8 cellular contexts compared by ENCODE assay signal in the genomic region with DNA sequence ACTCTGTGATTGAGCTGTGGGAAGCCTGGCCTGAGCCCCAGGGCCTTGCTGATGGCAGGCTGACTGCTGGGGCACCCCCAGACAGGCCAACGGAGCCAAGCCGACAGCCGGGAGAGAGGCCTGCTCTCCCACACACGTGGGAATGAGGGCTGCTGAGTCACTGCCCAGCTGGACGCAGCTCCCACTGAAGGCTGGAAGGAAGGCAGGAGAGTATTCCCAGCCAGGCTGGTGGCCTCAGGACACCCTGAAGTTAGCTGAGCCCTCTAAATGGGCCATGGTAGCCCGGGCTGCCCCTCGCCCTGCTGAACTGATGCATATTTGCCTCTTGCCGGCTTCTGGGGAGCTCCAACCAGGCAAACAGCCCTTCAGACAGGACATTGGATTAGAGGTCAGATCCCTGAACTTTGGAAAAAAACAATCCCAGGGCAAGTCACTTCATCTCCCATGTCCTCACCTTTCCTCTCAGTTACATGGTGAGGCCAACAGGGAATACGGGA.
A peak's percentile ranks its signal among the peaks of the same experiment; 100 is the strongest.
DNase-seq lines count a peak whose midpoint lies in the region; ATAC-seq and TF ChIP-seq lines count a peak whose summit lies in the region.

No MANE protein-coding gene starts in this region.

- DNase-seq in AG04450 (ENCODE audit: low read depth, low spot score), result peak; percentile 76
- DNase-seq in PC-3, result peak; percentile 6
- DNase-seq in fibroblast of mammary gland (ENCODE audit: low read depth), result peak; percentile 88
- DNase-seq in neuronal stem cell (ENCODE audit: low spot score), result no peak
- DNase-seq in activated CD8-positive, alpha-beta memory T cell treated with anti-CD3 and anti-CD28 coated beads, Interleukin-2, amount 50 U/mL, for 4 hours, result no peak
- DNase-seq in GF-D8 (lab: John Stamatoyannopoulos, UW), result no peak

- H3K27me3 ChIP-seq in AG04450 (ENCODE audit: control insufficient read depth, insufficient read depth, low read length) (peaks cover 11% of the 10 kb centered on the region), PC-3 (ENCODE audit: low read length) (no peaks in the 10 kb centered on the region), neuronal stem cell (ENCODE audit: control insufficient read depth in 3 of 3, insufficient read depth in 3 of 3, low read depth in 1 of 3, low read length in 3 of 3) (peaks cover 0 to 12% (median 4%) of the 10 kb centered on the region in 3 experiments)

- peak overlapping the region; percentile 94 for H3K27ac ChIP-seq in AG04450 (ENCODE audit: low read depth, low read length)
- H3K27ac ChIP-seq in PC-3 (ENCODE audit: low read length), result peak overlapping the region; percentile 36
- H3K27ac ChIP-seq in neuronal stem cell (replicated peaks; ENCODE audit: low read length), result peak overlapping the region; percentile 12

- no peaks in the 10 kb centered on the region for H4K20me1 ChIP-seq in PC-3 (ENCODE audit: low read length)

- H2BK12ac ChIP-seq in neuronal stem cell (ENCODE audit: low read length), result peak overlapping the region; percentile 36

- no peak overlapping the region for H3K14ac ChIP-seq in neuronal stem cell (ENCODE audit: low read length)

- ATAC-seq in PC-3 (no peak), GM18505 (IDR thresholded peaks at IDR 0.05; ENCODE audit: unreplicated experiment) (no peak), HG03457 (IDR thresholded peaks at IDR 0.05; ENCODE audit: unreplicated experiment) (no peak)

- POLR2A ChIA-PET in AG04450 (lab: Yijun Ruan, JAX), result interaction anchor here (0.7 to 1.4 kb wide), 2 partner anchors 56 to 95 kb away, joined by 3 to 5 read pairs; no protein-coding TSS in a partner anchor
- POLR2A ChIA-PET in PC-3 (lab: Charles Lee; ENCODE audit: unreplicated experiment), result no interaction called here

- H3K4me2 ChIP-seq in PC-3 (ENCODE audit: low read length) (no peak overlapping the region), neuronal stem cell (ENCODE audit: insufficient read depth, low read length, poor library complexity, severe bottlenecking) (no peak overlapping the region)

- H3K23ac ChIP-seq in neuronal stem cell (ENCODE audit: low read depth, low read length, poor library complexity), result no peak overlapping the region

- intact Hi-C loops in PC-3 (cut with micrococcal nuclease), result no loop called here

- no peaks in the 10 kb centered on the region for H3K79me2 ChIP-seq in PC-3 (ENCODE audit: low read length)

- no peaks in the 10 kb centered on the region for H3K79me1 ChIP-seq in neuronal stem cell (ENCODE audit: low read depth, low read length)

- no peak overlapping the region for H3K4ac ChIP-seq in neuronal stem cell (ENCODE audit: low read length)

- peak overlapping the region; percentile 18 for H2BK15ac ChIP-seq in neuronal stem cell (ENCODE audit: low read length)

- H3K36me3 ChIP-seq in PC-3 (ENCODE audit: low read depth, low read length), result no peaks in the 10 kb centered on the region
- no peaks in the 10 kb centered on the region for H3K36me3 ChIP-seq in neuronal stem cell (replicated peaks in 1 of 2; ENCODE audit: control insufficient read depth in 2 of 2, insufficient read depth in 2 of 2, low read length in 2 of 2)

- CTCF ChIA-PET in AG04450 (lab: Charles Lee), result interaction anchor here (1.1 kb wide), 1 partner anchor 9 kb away, joined by 3 read pairs; no protein-coding TSS in a partner anchor
- CTCF ChIA-PET in PC-3 (lab: Charles Lee), result no interaction called here

- H3K9me3 ChIP-seq in AG04450 (ENCODE audit: control insufficient read depth, insufficient read depth, low read length) (peaks cover 12% of the 10 kb centered on the region), PC-3 (ENCODE audit: low read length) (no peaks in the 10 kb centered on the region), neuronal stem cell (replicated peaks in 1 of 2; ENCODE audit: control insufficient read depth in 2 of 2, insufficient read depth in 1 of 2, low read depth in 1 of 2, low read length in 2 of 2) (no peaks in the 10 kb centered on the region)

- H3K4me3 ChIP-seq in AG04450 (ENCODE audit: low read depth, low read length), result no peak overlapping the region
- H3K4me3 ChIP-seq in PC-3 (ENCODE audit: low read length), result no peak overlapping the region
- no peak overlapping the region for H3K4me3 ChIP-seq in fibroblast of mammary gland (ENCODE audit: control insufficient read depth, low read depth, low read length)
- H3K4me3 ChIP-seq in neuronal stem cell (ENCODE audit: low read length in 2 of 2), result no peak overlapping the region

- H3K18ac ChIP-seq in neuronal stem cell (ENCODE audit: low read length), result peak overlapping the region; percentile 71

- no peak overlapping the region for H2AFZ ChIP-seq in PC-3 (ENCODE audit: low read length)
- no peak overlapping the region for H2AFZ ChIP-seq in neuronal stem cell (ENCODE audit: low read length)

- H2BK120ac ChIP-seq in neuronal stem cell (ENCODE audit: low read depth, low read length), result no peak overlapping the region

- H2BK5ac ChIP-seq in neuronal stem cell (ENCODE audit: low read length), result peak overlapping the region; percentile 45

- H3K9ac ChIP-seq in PC-3 (ENCODE audit: low read length), result no peak overlapping the region
- no peak overlapping the region for H3K9ac ChIP-seq in neuronal stem cell (ENCODE audit: low read depth, low read length, poor library complexity)

- no peaks in the 10 kb centered on the region for H3F3A ChIP-seq in PC-3 (ENCODE audit: low read length, unreplicated experiment)

- H4K91ac ChIP-seq in neuronal stem cell (ENCODE audit: low read depth, low read length, poor library complexity), result peak overlapping the region; percentile 4

- peak overlapping the region; percentile 77 for H2AK5ac ChIP-seq in neuronal stem cell (ENCODE audit: low read depth, low read length)

- no peak for TF ChIP-seq POLR2A in GM18505 (IDR thresholded peaks at IDR 0.05; ENCODE audit: borderline replicate concordance, extremely low read depth, insufficient read depth, insufficient read length)

- WGBS in neuronal stem cell (ENCODE audit: extremely low coverage in 2 of 2, insufficient read length in 2 of 2, insufficient replicate concordance in 1 of 2), 2 donors, result no CpG with 5 or more reads among the region's 9 CpGs

- no peak overlapping the region for H4K8ac ChIP-seq in neuronal stem cell (ENCODE audit: low read depth, low read length)

- H3K4me1 ChIP-seq in PC-3 (ENCODE audit: insufficient read depth, low read length), result no peaks in the 10 kb centered on the region
- H3K4me1 ChIP-seq in neuronal stem cell (ENCODE audit: control insufficient read depth in 2 of 2, insufficient read depth in 1 of 2, low read depth in 1 of 2, low read length in 2 of 2), result peaks cover 0 to 32% of the 10 kb centered on the region in 2 donors

- no peaks in the 10 kb centered on the region for H3K9me2 ChIP-seq in PC-3 (replicated peaks; ENCODE audit: low read length)

- TF ChIP-seq CTCF in AG04450 (IDR thresholded peaks at IDR 0.05; ENCODE audit: low read depth, low read length) (no peak), PC-3 (conservative IDR thresholded peaks at IDR 0.05; ENCODE audit: low read depth, low read length) (no peak), fibroblast of mammary gland (conservative IDR thresholded peaks at IDR 0.05; ENCODE audit: control insufficient read depth, insufficient read depth, low read depth, low read length) (no peak)

- no TSS peak for BruUV-seq in PC-3 (replicated peaks; lab: Mats Ljungman, UMichigan)

Comparison
In these comparisons a context has a peak if more than half of its experiments do, and no peak if none do; other contexts are left out.
1. DNase-seq: peak in AG04450 (single experiment), PC-3 (single experiment) and fibroblast of mammary gland (single experiment); none in neuronal stem cell (single experiment), activated CD8-positive, alpha-beta memory T cell treated with anti-CD3 and anti-CD28 coated beads, Interleukin-2, amount 50 U/mL, for 4 hours (single experiment) and GF-D8 (single experiment).
2. H3K27ac ChIP-seq: peak in every context shown above with its lines; median percentile 94 in AG04450; 36 in PC-3; 12 in neuronal stem cell.